Comparison of ENCODE assay signal across 18 cellular contexts in genomic region chr5:95838001-95838520, GRCh38. TPM values are rescaled to one million over a fixed set of nuclear protein-coding genes. Genes with fewer than 3 reads are reported as not detected.
DNase-seq lines count a peak whose midpoint lies in the region; ATAC-seq, FAIRE-seq and TF ChIP-seq lines count a peak whose summit lies in the region.
"Had no signal": no experiment of that assay in that cellular context is flagged by ENCODE, and none has a peak within 500 bp of the region (broad histone marks: within the 10 kb centered on the region; RNA-seq: fewer than 3 reads in every experiment).

No MANE protein-coding gene starts in this region.

- no peaks in the 10 kb centered on the region for H3K36me3 ChIP-seq in BLaER1 treated with 17β-estradiol and CSF1 and Interleukin-3, amounts not matched to agents 10 nM and 100 nM
- H3K36me3 ChIP-seq in IMR-90 (ENCODE audit: control insufficient read depth, insufficient read depth, low read length), result no peaks in the 10 kb centered on the region
- H3K36me3 ChIP-seq in H1 (ENCODE audit: control insufficient read depth in 2 of 4, insufficient read depth in 4 of 4, low read length in 3 of 4), result no peaks in the 10 kb centered on the region
- H3K36me3 ChIP-seq: thoracic aorta had no signal

- ATAC-seq in IMR-90 (ENCODE audit: low read depth) (no peak), GM18867 (IDR thresholded peaks at IDR 0.05; ENCODE audit: unreplicated experiment) (no peak), GM18907 (IDR thresholded peaks at IDR 0.05; ENCODE audit: unreplicated experiment) (no peak), HG03442 (IDR thresholded peaks at IDR 0.05; ENCODE audit: unreplicated experiment) (no peak)
- ATAC-seq: HCT116, left colon, mucosa of descending colon had no signal

- no peak overlapping the region for H3K56ac ChIP-seq in IMR-90 (ENCODE audit: extremely low read depth, insufficient read depth, low read length)
- H3K56ac ChIP-seq in H1 (replicated peaks; ENCODE audit: insufficient read length, low read depth, low read length), result no peak overlapping the region

- TF ChIP-seq RAD21 in IMR-90 (IDR thresholded peaks at IDR 0.05; ENCODE audit: low read length) (no peak), H1 (IDR thresholded peaks at IDR 0.05 in 1 of 2, conservative IDR thresholded peaks at IDR 0.05 in 1 of 2; ENCODE audit: low read depth in 2 of 2, low read length in 2 of 2) (no peak)

- H3K9me1 ChIP-seq in IMR-90 (ENCODE audit: insufficient read depth, low read length), result peaks cover 4% of the 10 kb centered on the region; the same call in 1 of the 2 replicates

- peak overlapping the region in 7 of 11 experiments; percentile 2 to 97 (median 93); a peak in 13 of 22 replicates for H3K4me2 ChIP-seq in BLaER1 treated with 17β-estradiol and CSF1 and Interleukin-3, amounts not matched to agents 10 nM and 100 nM
- H3K4me2 ChIP-seq in IMR-90 (ENCODE audit: low read depth, low read length) (no peak overlapping the region), H1 (ENCODE audit: insufficient read depth in 1 of 2, low read depth in 2 of 2, low read length in 2 of 2) (no peak overlapping the region)

- H3K4ac ChIP-seq in IMR-90 (ENCODE audit: low read depth, low read length) (no peak overlapping the region; the same call in 1 of the 2 replicates), H1 (replicated peaks; ENCODE audit: insufficient read length, low read depth, low read length) (no peak overlapping the region)

- no peak overlapping the region for H3K18ac ChIP-seq in IMR-90 (ENCODE audit: low read depth, low read length)
- H3K18ac ChIP-seq in H1 (ENCODE audit: extremely low read depth, low read length), result no peak overlapping the region

- H2AK9ac ChIP-seq in IMR-90 (replicated peaks; ENCODE audit: low read depth, low read length, poor library complexity), result no peak overlapping the region

- dilution Hi-C loops in IMR-90 (cut with HindIII; ENCODE audit: low sequenced_read_pairs, unreplicated experiment), result no loop called here

- H3K14ac ChIP-seq in IMR-90 (replicated peaks; ENCODE audit: low read depth, low read length) (peak overlapping the region; percentile 19; the same call in 1 of the 2 replicates), H1 (ENCODE audit: insufficient read length) (no peak overlapping the region)

- H3K79me1 ChIP-seq in IMR-90 (ENCODE audit: low read depth in 1 of 2, low read length in 2 of 2), result no peaks in the 10 kb centered on the region
- no peaks in the 10 kb centered on the region for H3K79me1 ChIP-seq in H1 (ENCODE audit: low read depth, low read length)

- CTCF ChIA-PET in IMR-90 (lab: Yijun Ruan, JAX) (interaction anchor here (1.5 kb wide), 1 partner anchor 8 kb away, joined by 3 read pairs; no protein-coding TSS in a partner anchor), H1 (lab: Charles Lee; ENCODE audit: partially characterized antibody) (interaction anchor here (0.5 to 2.5 kb wide), 10 partner anchors 9 to 172 kb away, joined by 3 to 17 read pairs (median 4); partner anchors contain the start of gene GLRX)

- H4K91ac ChIP-seq in IMR-90 (ENCODE audit: insufficient read depth, low read depth, low read length) (no peak overlapping the region; the same call in 1 of the 2 replicates), H1 (replicated peaks; ENCODE audit: insufficient read length, low read length) (no peak overlapping the region)

- no peak overlapping the region for H2BK120ac ChIP-seq in IMR-90 (ENCODE audit: low read depth, low read length)
- H2BK120ac ChIP-seq in H1 (replicated peaks; ENCODE audit: low read depth, low read length), result no peak overlapping the region

- in situ Hi-C loops in IMR-90 (cut with MboI; ENCODE audit: low sequenced_read_pairs), result no loop called here

- POLR2A ChIA-PET in IMR-90 (lab: Charles Lee; ENCODE audit: unreplicated experiment), result no interaction called here
- POLR2A ChIA-PET in H1 (lab: Charles Lee; ENCODE audit: partially characterized antibody), result no interaction called here

- TF ChIP-seq EP300 in H1 (IDR thresholded peaks at IDR 0.05; ENCODE audit: borderline replicate concordance in 1 of 2, low read depth in 2 of 2, low read length in 2 of 2), result no peak

- H2BK12ac ChIP-seq in H1 (ENCODE audit: low read depth, low read length), result no peak overlapping the region

- H3K9me3 ChIP-seq in BLaER1 treated with 17β-estradiol and CSF1 and Interleukin-3, amounts not matched to agents 10 nM and 100 nM (replicated peaks in 1 of 11), result peaks cover 0 to 7% (median 0%) of the 10 kb centered on the region in 11 experiments; a peak in 2 of 22 replicates
- H3K9me3 ChIP-seq in IMR-90 (ENCODE audit: control insufficient read depth, insufficient read depth, low read length) (no peaks in the 10 kb centered on the region), H1 (ENCODE audit: insufficient read depth in 2 of 2, low read depth in 1 of 2, low read length in 1 of 2) (no peaks in the 10 kb centered on the region)
- H3K9me3 ChIP-seq: mucosa of descending colon, thoracic aorta had no signal

- TF ChIP-seq CTCF in IMR-90 (conservative IDR thresholded peaks at IDR 0.05; ENCODE audit: low read depth, low read length) (no peak), H1 (IDR thresholded peaks at IDR 0.05; ENCODE audit: control extremely low read depth in 1 of 3, insufficient read depth in 1 of 3, low read depth in 1 of 3, low read length in 3 of 3) (no peak)

- no peak for FAIRE-seq in H1 (lab: Jason Lieb, UNC)
- FAIRE-seq: frontal cortex had no signal

- H2BK5ac ChIP-seq in IMR-90 (ENCODE audit: low read depth, low read length, poor library complexity, severe bottlenecking) (no peak overlapping the region), H1 (ENCODE audit: low read depth, low read length) (no peak overlapping the region)

- H4K20me1 ChIP-seq in BLaER1 treated with 17β-estradiol and CSF1 and Interleukin-3, amounts not matched to agents 10 nM and 100 nM, result no peaks in the 10 kb centered on the region
- H4K20me1 ChIP-seq in IMR-90 (ENCODE audit: insufficient read depth, low read length) (no peaks in the 10 kb centered on the region), H1 (replicated peaks in 1 of 2; ENCODE audit: control insufficient read depth in 1 of 2, insufficient read depth in 2 of 2, low read length in 2 of 2) (no peaks in the 10 kb centered on the region)

- H4K8ac ChIP-seq in IMR-90 (ENCODE audit: low read depth in 2 of 2, low read length in 2 of 2), result no peak overlapping the region
- no peak overlapping the region for H4K8ac ChIP-seq in H1 (ENCODE audit: extremely low read depth, insufficient read depth, low read length)

- H3K9ac ChIP-seq in BLaER1 treated with 17β-estradiol and CSF1 and Interleukin-3, amounts not matched to agents 10 nM and 100 nM, result no peak overlapping the region
- H3K9ac ChIP-seq in IMR-90 (ENCODE audit: low read depth, low read length) (no peak overlapping the region), H1 (replicated peaks in 1 of 4; ENCODE audit: extremely low read depth in 1 of 4, low read depth in 3 of 4, low read length in 3 of 4) (no peak overlapping the region)

- intact Hi-C loops in IMR-90 (cut with micrococcal nuclease), result no loop called here

- H2BK20ac ChIP-seq in IMR-90 (ENCODE audit: low read depth, low read length) (no peak overlapping the region), H1 (ENCODE audit: low read length) (no peak overlapping the region)

- no peak overlapping the region for H2AK5ac ChIP-seq in IMR-90 (ENCODE audit: low read depth, low read length)
- no peak overlapping the region for H2AK5ac ChIP-seq in H1 (ENCODE audit: low read depth, low read length)

- 0 out of 2 replicates have a peak, but pooled peaks cover 1% of the 10 kb centered on the region for H3K23me2 ChIP-seq in H1 (ENCODE audit: low read depth, low read length)

- H3K23ac ChIP-seq in IMR-90 (ENCODE audit: low read depth, low read length), result no peak overlapping the region
- H3K23ac ChIP-seq in H1 (ENCODE audit: insufficient read length), result no peak overlapping the region

- H2BK15ac ChIP-seq in IMR-90 (ENCODE audit: low read depth, low read length) (no peak overlapping the region), H1 (ENCODE audit: low read length) (no peak overlapping the region)

- BruUV-seq in IMR-90 (replicated peaks; lab: Mats Ljungman, UMichigan), result no TSS peak

- H4K5ac ChIP-seq in IMR-90 (ENCODE audit: low read depth, low read length) (no peak overlapping the region), H1 (ENCODE audit: insufficient read length, low read depth, low read length) (no peak overlapping the region)

- peak overlapping the region; percentile 2 for H2AFZ ChIP-seq in IMR-90 (replicated peaks; ENCODE audit: low read length, poor library complexity)
- 0 out of 2 replicates have a peak overlapping the region, but pooled peaks have one; percentile 21 for H2AFZ ChIP-seq in H1 (ENCODE audit: low read length)

- TF ChIP-seq POLR2A in IMR-90 (IDR thresholded peaks at IDR 0.05; ENCODE audit: low read depth, low read length) (no peak), H1 (IDR thresholded peaks at IDR 0.05; ENCODE audit: control extremely low read depth in 1 of 2, low read depth in 2 of 2, low read length in 2 of 2) (no peak)

- H3K4me3 ChIP-seq in BLaER1 treated with 17β-estradiol and CSF1 and Interleukin-3, amounts not matched to agents 10 nM and 100 nM, result no peak overlapping the region
- H3K4me3 ChIP-seq in IMR-90 (ENCODE audit: insufficient read depth, low read depth, low read length) (no peak overlapping the region), H1 (ENCODE audit: extremely low read depth in 1 of 4, insufficient read depth in 2 of 4, low read depth in 3 of 4, low read length in 4 of 4) (no peak overlapping the region)
- H3K4me3 ChIP-seq: mucosa of descending colon, thoracic aorta had no signal

- no peaks in the 10 kb centered on the region for H3K79me2 ChIP-seq in H1 (ENCODE audit: control insufficient read depth in 1 of 2, insufficient read depth in 2 of 2, low read length in 2 of 2)

- peak overlapping the region in 10 of 11 experiments; percentile 44 to 98 (median 87); a peak in 21 of 22 replicates for H3K27ac ChIP-seq in BLaER1 treated with 17β-estradiol and CSF1 and Interleukin-3, amounts not matched to agents 10 nM and 100 nM
- H3K27ac ChIP-seq in IMR-90 (ENCODE audit: insufficient read depth, low read length), result no peak overlapping the region
- H3K27ac ChIP-seq in H1 (ENCODE audit: low read depth, low read length), result no peak overlapping the region
- H3K27ac ChIP-seq: thoracic aorta had no signal

- DNase-seq in IMR-90, result no peak
- no peak for DNase-seq in H1 (ENCODE audit: low read depth in 1 of 2, low spot score in 2 of 2)
- DNase-seq in nucleus accumbens (lab: John Stamatoyannopoulos, UW), result peak in 40 of 56 donors; percentile 6 to 74 (median 46)
- no peak for DNase-seq in activated naive CD4-positive, alpha-beta T cell (lab: John Stamatoyannopoulos, UW)
- DNase-seq: activated effector memory CD4-positive, alpha-beta T cell treated with anti-CD3 and anti-CD28 coated beads, Interleukin-2, amount 50 U/mL, for 16 hours; GDM1; mucosa of descending colon; NCI-H1092; NCI-H510A treated with DMSO at 0.1 percent for 48 hours; stimulated activated CD4-positive, alpha-beta T cell treated with anti-CD3 and anti-CD28 coated beads, Interleukin-4, amount 100 ng/mL, for 24 hours had no signal

- H3K27me3 ChIP-seq in BLaER1 treated with 17β-estradiol and CSF1 and Interleukin-3, amounts not matched to agents 10 nM and 100 nM, result no peaks in the 10 kb centered on the region
- no peaks in the 10 kb centered on the region for H3K27me3 ChIP-seq in IMR-90 (ENCODE audit: control insufficient read depth, insufficient read depth, low read length)
- no peaks in the 10 kb centered on the region for H3K27me3 ChIP-seq in H1 (replicated peaks in 1 of 4; ENCODE audit: control insufficient read depth in 3 of 4, extremely low read depth in 1 of 4, insufficient read depth in 3 of 4, low read length in 3 of 4)

- H3K4me1 ChIP-seq in BLaER1 treated with 17β-estradiol and CSF1 and Interleukin-3, amounts not matched to agents 10 nM and 100 nM, result peaks cover 44 to 90% (median 86%) of the 10 kb centered on the region in 10 experiments
- peaks cover 12% of the 10 kb centered on the region for H3K4me1 ChIP-seq in IMR-90 (ENCODE audit: control insufficient read depth, insufficient read depth, low read length)
- peaks cover 0 to 3% (median 0%) of the 10 kb centered on the region in 4 experiments; a peak in 2 of 7 replicates for H3K4me1 ChIP-seq in H1 (replicated peaks in 1 of 4; ENCODE audit: control insufficient read depth in 3 of 4, insufficient read depth in 4 of 4, low read length in 3 of 4)

- 100% methylated on average over 1 of the region's 8 CpGs; no CpG with 5 or more reads in 1 of the 2 experiments for WGBS in IMR-90 (ENCODE audit: extremely low coverage in 2 of 2, insufficient read length in 1 of 2), 2 experiments
- WGBS in H1 (ENCODE audit: extremely low coverage in 1 of 2, insufficient coverage in 1 of 2, insufficient read length in 1 of 2, insufficient replicate concordance in 2 of 2, low coverage in 1 of 2, low lambda C conversion rate in 2 of 2, missing lambda C conversion rate in 1 of 2), 2 experiments, result 94% methylated on average over 8 of the region's 8 CpGs; no CpG with 5 or more reads in 1 of the 2 experiments

RNA-seq across cellular contexts. Expression of gene GLRX, which starts 15.5 kb away (rescaled TPM):
- total RNA-seq in IMR-90 (2012; rRNA removed), result 142 and 145 TPM in 2 replicates
- polyA plus RNA-seq in IMR-90 (2012; rRNA removed), result 193 and 277 TPM in 2 replicates
- polyA plus RNA-seq in IMR-90 (2012; cell fraction: cytosol; rRNA removed), result 266 and 276 TPM in 2 replicates
- polyA plus RNA-seq in IMR-90 (2012; cell fraction: nucleus; rRNA removed; ENCODE audit: low replicate concordance), result 92.8 and 245 TPM in 2 replicates
- total RNA-seq in H1 (2021; fragmentation: NEBNext Ultra II Directional; extraction: Animal tissue kit (Norgen Biotek cat#: 25700)), result 21.6 and 22.9 TPM in 2 replicates
- polyA plus RNA-seq in H1 (2011; rRNA removed), result 13.2 and 31.2 TPM in 2 replicates
- 49.0 TPM for polyA plus RNA-seq in H1 (2011; cell fraction: cytosol; rRNA removed)
- 23.8 TPM for polyA plus RNA-seq in H1 (2011; cell fraction: nucleus; rRNA removed)
- polyA plus RNA-seq in H1 (2012, experiment 1 of 2), result 47.6 to 52.5 TPM (median 49.8 TPM) in 4 replicates
- 6.8 TPM for polyA plus RNA-seq in H1 (2012, experiment 2 of 2)
- polyA plus RNA-seq in H1 (2013, experiment 1 of 2), result 21.4 TPM
- polyA plus RNA-seq in H1 (2013, experiment 2 of 2), result 21.3 TPM
- polyA minus RNA-seq in H1 (2011; rRNA and poly(A)+ RNA removed), result 23.9 and 28.2 TPM in 2 replicates
- polyA minus RNA-seq in H1 (2011; cell fraction: cytosol; rRNA and poly(A)+ RNA removed), result 8.4 TPM
- polyA minus RNA-seq in H1 (2011; cell fraction: nucleus; rRNA and poly(A)+ RNA removed), result 34.3 TPM

Comparison
In these comparisons a context has a peak if more than half of its experiments do, and no peak if none do; other contexts are left out.
1. H3K27ac ChIP-seq: peak in BLaER1 treated with 17β-estradiol and CSF1 and Interleukin-3, amounts not matched to agents 10 nM and 100 nM (10 of 11); none in IMR-90 (single experiment) and H1 (single experiment).
2. H3K4me2 ChIP-seq: peak in BLaER1 treated with 17β-estradiol and CSF1 and Interleukin-3, amounts not matched to agents 10 nM and 100 nM (7 of 11); none in IMR-90 (single experiment) and H1 (0 of 2).
3. DNase-seq: peak in nucleus accumbens (40 of 56); none in IMR-90 (single experiment), H1 (0 of 2) and activated naive CD4-positive, alpha-beta T cell (0 of 4).